ENCODE assay signal across 9 cellular contexts in the genomic region with DNA sequence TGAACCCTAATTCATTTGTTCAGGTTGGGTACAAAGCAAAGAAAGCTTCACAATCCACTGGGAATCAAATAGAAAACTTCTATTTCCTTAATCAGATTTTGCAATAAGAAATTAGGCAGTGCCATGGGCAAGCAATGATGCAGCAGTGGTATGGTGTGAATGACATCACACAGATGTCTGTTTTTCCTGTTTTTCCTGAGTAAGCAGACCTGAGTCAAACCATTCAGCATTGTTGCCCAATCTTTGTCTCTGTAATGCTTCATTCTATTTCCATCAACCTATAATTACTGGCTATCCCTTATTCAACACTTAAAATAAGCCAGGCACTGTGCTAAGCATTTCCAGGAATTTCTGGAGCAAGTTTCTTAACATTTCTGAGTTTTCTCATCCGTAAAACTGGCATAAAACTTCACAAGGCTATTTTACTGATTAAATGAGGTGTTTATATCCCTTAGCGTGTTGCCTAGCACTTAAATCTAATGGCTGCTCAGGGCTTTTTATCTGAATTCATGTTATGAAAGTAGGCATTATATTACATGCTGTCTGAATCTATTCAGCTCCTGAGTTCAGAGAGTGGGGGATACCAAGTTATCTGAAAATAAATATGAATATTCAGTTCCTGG. TPM values are rescaled to one million over a fixed set of nuclear protein-coding genes. Genes with fewer than 3 reads are reported as not detected.
A peak's percentile ranks its signal among the peaks of the same experiment; 100 is the strongest.
DNase-seq lines count a peak whose midpoint lies in the region; ATAC-seq and TF ChIP-seq lines count a peak whose summit lies in the region.
"Had no signal": no experiment of that assay in that cellular context is flagged by ENCODE, and none has a peak within 500 bp of the region (broad histone marks: within the 10 kb centered on the region; RNA-seq: fewer than 3 reads in every experiment).

No MANE protein-coding gene starts in this region.

- H3K4me1 Mint-ChIP-seq in activated T-helper 17 cell treated with anti-CD3 and anti-CD28 coated beads, Interleukin-2, amount 50 U/mL, for 72 hours, result peaks cover 22% of the 10 kb centered on the region
- H3K4me1 Mint-ChIP-seq in endothelial cell (ENCODE audit: unreplicated experiment), result peaks cover 6% of the 10 kb centered on the region

- no peak for TF ChIP-seq EP300 in transverse colon (IDR thresholded peaks at IDR 0.05; ENCODE audit: low read depth)

- H3K27ac ChIP-seq in transverse colon, result no peak overlapping the region

- H3K27ac Mint-ChIP-seq in activated T-helper 17 cell treated with anti-CD3 and anti-CD28 coated beads, Interleukin-2, amount 50 U/mL, for 72 hours, result no peak overlapping the region
- H3K27ac Mint-ChIP-seq in endothelial cell (ENCODE audit: unreplicated experiment), result no peak overlapping the region

- no peak for TF ChIP-seq POLR2A in transverse colon (IDR thresholded peaks at IDR 0.05)

- peak; percentile 66 for ATAC-seq in activated T-helper 17 cell treated with anti-CD3 and anti-CD28 coated beads, Interleukin-2, amount 50 U/mL, for 72 hours (replicated peaks)
- ATAC-seq in HG03045 (IDR thresholded peaks at IDR 0.05; ENCODE audit: unreplicated experiment), result no peak

- intact Hi-C loops in transverse colon (cut with DNase I; ENCODE audit: low total_unique reads), result no loop called here

- peaks cover 6% of the 10 kb centered on the region for H3K9me3 Mint-ChIP-seq in activated T-helper 17 cell treated with anti-CD3 and anti-CD28 coated beads, Interleukin-2, amount 50 U/mL, for 72 hours
- no peaks in the 10 kb centered on the region for H3K9me3 Mint-ChIP-seq in endothelial cell (ENCODE audit: unreplicated experiment)
- H3K9me3 Mint-ChIP-seq: T-helper 1 cell treated with Interleukin-12 subunit alpha and Interleukin-12 subunit beta and Interleukin-4 antibody, amounts not matched to agents 30 μg/mL and 1 μg/mL, for 36 hours had no signal

- no peaks in the 10 kb centered on the region for H3K36me3 ChIP-seq in transverse colon

- no peak overlapping the region for H3K4me3 ChIP-seq in transverse colon

- no peaks in the 10 kb centered on the region for H3K36me3 Mint-ChIP-seq in activated T-helper 17 cell treated with anti-CD3 and anti-CD28 coated beads, Interleukin-2, amount 50 U/mL, for 72 hours (ENCODE audit: low read depth)
- H3K36me3 Mint-ChIP-seq in endothelial cell (ENCODE audit: low read depth, unreplicated experiment), result no peaks in the 10 kb centered on the region

- no peaks in the 10 kb centered on the region for H3K27me3 ChIP-seq in transverse colon

- H3K4me3 Mint-ChIP-seq in activated T-helper 17 cell treated with anti-CD3 and anti-CD28 coated beads, Interleukin-2, amount 50 U/mL, for 72 hours, result no peak overlapping the region
- H3K4me3 Mint-ChIP-seq in endothelial cell (ENCODE audit: unreplicated experiment), result no peak overlapping the region
- H3K4me3 Mint-ChIP-seq: T-helper 1 cell treated with Interleukin-12 subunit alpha and Interleukin-12 subunit beta and Interleukin-4 antibody, amounts not matched to agents 30 μg/mL and 1 μg/mL, for 36 hours had no signal

- in situ Hi-C loops in transverse colon (cut with MboI; ENCODE audit: low pct_ligation_motif_present in 1 of 4, low pct_unique_long_range_greater_than_20kb in 1 of 4, low sequenced_read_pairs in 3 of 4), result no loop called here

- H3K9me3 ChIP-seq in transverse colon, result no peaks in the 10 kb centered on the region

- H3K4me1 ChIP-seq in transverse colon, result peaks cover 0 to 6% (median 0%) of the 10 kb centered on the region in 4 donors

- H3K27me3 Mint-ChIP-seq in activated T-helper 17 cell treated with anti-CD3 and anti-CD28 coated beads, Interleukin-2, amount 50 U/mL, for 72 hours, result no peaks in the 10 kb centered on the region
- H3K27me3 Mint-ChIP-seq in endothelial cell (ENCODE audit: unreplicated experiment), result peaks cover 3% of the 10 kb centered on the region

- TF ChIP-seq CTCF in endothelial cell (IDR thresholded peaks at IDR 0.05; ENCODE audit: unreplicated experiment), result no peak
- no peak for TF ChIP-seq CTCF in transverse colon (IDR thresholded peaks at IDR 0.05)

- DNase-seq in A172 (ENCODE audit: low spot score), result peak; percentile 25
- peak; percentile 18 for DNase-seq in H4 (ENCODE audit: low spot score)
- peak; percentile 88 for DNase-seq in iris pigment epithelial cell (ENCODE audit: low read depth)
- DNase-seq in endothelial cell (ENCODE audit: low spot score), result no peak
- no peak for DNase-seq in hypothalamus (lab: John Stamatoyannopoulos, UW)
- no peak for DNase-seq in transverse colon

- WGBS in transverse colon (ENCODE audit: low coverage in 1 of 2), 2 donors, result 71 to 85% methylated on average over 2 of the region's 2 CpGs

RNA-seq across cellular contexts. Expression of a gene that starts 11.2 kb away (rescaled TPM):
- 38.8 and 44.7 TPM in 2 replicates for total RNA-seq in A172 (2014; rRNA removed; shearing (Covaris generic))
- 11.6 and 13.7 TPM in 2 replicates for total RNA-seq in H4 (2014; rRNA removed; shearing (Covaris generic))
- total RNA-seq in activated T-helper 17 cell treated with anti-CD3 and anti-CD28 coated beads, Interleukin-2, amount 50 U/mL, for 72 hours, result 10 to 100 TPM; 77.8 to 78.4 TPM
- total RNA-seq in endothelial cell (ENCODE audit: unreplicated experiment) (36.0 TPM), transverse colon (10 to 100 TPM; 35.9 to 47.9 (median 43.5) TPM)

RNA-seq across cellular contexts. Expression of a gene that starts 15.6 kb away (rescaled TPM):
- total RNA-seq in A172 (2014; rRNA removed; shearing (Covaris generic)), result 0.93 and 2.1 TPM in 2 replicates
- 3.8 and 15.2 TPM in 2 replicates for total RNA-seq in H4 (2014; rRNA removed; shearing (Covaris generic))
- 10 to 100 TPM; 34.5 to 57.0 TPM for total RNA-seq in activated T-helper 17 cell treated with anti-CD3 and anti-CD28 coated beads, Interleukin-2, amount 50 U/mL, for 72 hours
- total RNA-seq in endothelial cell (ENCODE audit: unreplicated experiment) (51.0 TPM), transverse colon (10 to 100 TPM; 49.0 to 82.2 (median 76.5) TPM)

RNA-seq across cellular contexts. Expression of a gene that starts 17.2 kb away (rescaled TPM):
- total RNA-seq in A172 (2014; rRNA removed; shearing (Covaris generic)), result 17.7 and 18.1 TPM in 2 replicates
- total RNA-seq in H4 (2014; rRNA removed; shearing (Covaris generic)), result 2.5 and 5.7 TPM in 2 replicates
- total RNA-seq in activated T-helper 17 cell treated with anti-CD3 and anti-CD28 coated beads, Interleukin-2, amount 50 U/mL, for 72 hours, result 10 to 100 TPM; 67.5 to 82.8 TPM
- total RNA-seq in endothelial cell (ENCODE audit: unreplicated experiment) (71.9 TPM), transverse colon (100 to 1,000 TPM; 123 to 278 (median 204) TPM)

Comparison
In these comparisons a context has a peak if more than half of its experiments do, and no peak if none do; other contexts are left out.
1. DNase-seq: peak in A172 (single experiment), H4 (single experiment) and iris pigment epithelial cell (single experiment); none in endothelial cell (single experiment), hypothalamus (0 of 51) and transverse colon (single experiment).